21 cellular contexts compared by ENCODE assay signal in genomic region chr15:28271697-28272250, GRCh38. TPM values are rescaled to one million over a fixed set of nuclear protein-coding genes. Genes with fewer than 3 reads are reported as not detected.
DNase-seq lines count a peak whose midpoint lies in the region; ATAC-seq, FAIRE-seq and TF ChIP-seq lines count a peak whose summit lies in the region.
"Had no signal": no experiment of that assay in that cellular context is flagged by ENCODE, and none has a peak within 500 bp of the region (broad histone marks: within the 10 kb centered on the region; RNA-seq: fewer than 3 reads in every experiment).

No MANE protein-coding gene starts in this region.

- peak overlapping the region; percentile 49 for H3K4me2 ChIP-seq in OCI-LY1 (ENCODE audit: low read length)
- H3K4me2 ChIP-seq in parathyroid adenoma (ENCODE audit: low read length), result no peak overlapping the region
- H3K4me2 ChIP-seq: GM23338 had no signal

- H3K9ac ChIP-seq in OCI-LY1 (ENCODE audit: low read length) (peak overlapping the region; percentile 30; the same call in 1 of the 2 replicates), parathyroid adenoma (no peak overlapping the region)

- no peaks in the 10 kb centered on the region for H3K9me2 ChIP-seq in OCI-LY1 (ENCODE audit: low read depth, low read length)

- FAIRE-seq in small intestine (lab: Jason Lieb, UNC), result no peak
- FAIRE-seq: A204.1, GM19239, H54 had no signal

- H3F3A ChIP-seq in OCI-LY1 (ENCODE audit: insufficient read depth, low read length), result peaks cover 6% of the 10 kb centered on the region; the same call in 1 of the 2 replicates

- no peaks in the 10 kb centered on the region for H3K27me3 ChIP-seq in OCI-LY1 (ENCODE audit: insufficient read depth, low read length)
- H3K27me3 ChIP-seq in kidney epithelial cell (ENCODE audit: control insufficient read depth, insufficient read depth, low read length), result no peaks in the 10 kb centered on the region
- no peaks in the 10 kb centered on the region for H3K27me3 ChIP-seq in parathyroid adenoma (ENCODE audit: control insufficient read depth, insufficient read depth, low read length)
- H3K27me3 ChIP-seq in small intestine (ENCODE audit: control insufficient read depth in 2 of 2, insufficient read depth in 2 of 2, low read length in 2 of 2), result no peaks in the 10 kb centered on the region
- no peaks in the 10 kb centered on the region for H3K27me3 ChIP-seq in effector memory CD4-positive, alpha-beta T cell (replicated peaks; ENCODE audit: control insufficient read depth, insufficient read depth, low read length, poor library complexity, severe bottlenecking)
- H3K27me3 ChIP-seq: BE2C had no signal

- H3K4me1 ChIP-seq in OCI-LY1 (ENCODE audit: insufficient read depth, low read length, severe bottlenecking), result peaks cover 55% of the 10 kb centered on the region
- no peaks in the 10 kb centered on the region for H3K4me1 ChIP-seq in parathyroid adenoma
- no peaks in the 10 kb centered on the region for H3K4me1 ChIP-seq in small intestine (ENCODE audit: control insufficient read depth in 2 of 2, insufficient read depth in 1 of 2, low read depth in 1 of 2, low read length in 1 of 2)
- H3K4me1 ChIP-seq in effector memory CD4-positive, alpha-beta T cell (ENCODE audit: control insufficient read depth, insufficient read depth, low read length, poor library complexity, severe bottlenecking), result no peaks in the 10 kb centered on the region
- H3K4me1 ChIP-seq: BE2C, Caco-2 had no signal

- no peak for ATAC-seq in HG03432 (IDR thresholded peaks at IDR 0.05; ENCODE audit: unreplicated experiment)
- no peak for ATAC-seq in stimulated activated naive CD8-positive, alpha-beta T cell treated with anti-CD3 and anti-CD28 coated beads, Interleukin-15, Interleukin-2, amounts not matched to agents 100 U/mL and 50 U/mL, for 24 hours
- ATAC-seq: GM23338 had no signal

- H3K79me2 ChIP-seq in OCI-LY1 (ENCODE audit: insufficient read depth, low read length), result 0 out of 2 replicates have a peak, but pooled peaks cover 5% of the 10 kb centered on the region
- no peaks in the 10 kb centered on the region for H3K79me2 ChIP-seq in parathyroid adenoma

- H3K36me3 ChIP-seq in OCI-LY1 (ENCODE audit: insufficient read depth, low read length), result peaks cover 53% of the 10 kb centered on the region
- H3K36me3 ChIP-seq in kidney epithelial cell (ENCODE audit: control insufficient read depth, insufficient read depth, low read length), result peaks cover 4% of the 10 kb centered on the region
- H3K36me3 ChIP-seq in parathyroid adenoma (ENCODE audit: control insufficient read depth, insufficient read depth, low read length), result no peaks in the 10 kb centered on the region
- H3K36me3 ChIP-seq in small intestine (ENCODE audit: control insufficient read depth in 2 of 2, insufficient read depth in 2 of 2, low read length in 2 of 2), result peaks cover 5 to 9% of the 10 kb centered on the region in 2 donors
- peaks cover 35% of the 10 kb centered on the region for H3K36me3 ChIP-seq in effector memory CD4-positive, alpha-beta T cell (ENCODE audit: control insufficient read depth, insufficient read depth, low read length)

- no peaks in the 10 kb centered on the region for H3K9me3 ChIP-seq in OCI-LY1 (ENCODE audit: low read length)
- H3K9me3 ChIP-seq in parathyroid adenoma (ENCODE audit: control insufficient read depth, low read length), result no peaks in the 10 kb centered on the region
- H3K9me3 ChIP-seq in small intestine (ENCODE audit: control insufficient read depth, low read depth), result no peaks in the 10 kb centered on the region
- H3K9me3 ChIP-seq in effector memory CD4-positive, alpha-beta T cell (ENCODE audit: control insufficient read depth, low read length), result no peaks in the 10 kb centered on the region
- H3K9me3 ChIP-seq: BE2C, Caco-2 had no signal

- H2AFZ ChIP-seq in OCI-LY1 (ENCODE audit: low read length), result no peak overlapping the region
- H2AFZ ChIP-seq in parathyroid adenoma, result no peak overlapping the region
- H2AFZ ChIP-seq: GM23338 had no signal

- WGBS in small intestine, 3 donors, result 95 to 97% (median 95%) methylated on average over 15 of the region's 15 CpGs

- peak; percentile 5 for DNase-seq in kidney epithelial cell (ENCODE audit: low read depth)
- no peak for DNase-seq in small intestine
- DNase-seq in effector memory CD4-positive, alpha-beta T cell, result no peak
- DNase-seq in stimulated activated naive CD8-positive, alpha-beta T cell treated with anti-CD3 and anti-CD28 coated beads, Interleukin-15, Interleukin-2, amounts not matched to agents 100 U/mL and 50 U/mL, for 24 hours, result no peak
- DNase-seq: ACHN; BE2C; C1 segment of cervical spinal cord; Caco-2; CD4-positive, alpha-beta T cell; DMS153; DMS79; GF-D8; HCEC 1CT had no signal

- H3K4me3 ChIP-seq in OCI-LY1 (ENCODE audit: low read depth, low read length, poor library complexity, severe bottlenecking) (peak overlapping the region; percentile 32), kidney epithelial cell (ENCODE audit: low read depth, low read length) (no peak overlapping the region), parathyroid adenoma (ENCODE audit: low read depth, low read length) (peak overlapping the region; percentile 2), small intestine (ENCODE audit: low read depth in 1 of 2, low read length in 2 of 2) (no peak overlapping the region)
- H3K4me3 ChIP-seq in effector memory CD4-positive, alpha-beta T cell (ENCODE audit: insufficient read depth, low read depth, low read length, poor library complexity, severe bottlenecking), result no peak overlapping the region
- H3K4me3 ChIP-seq: GM23338 had no signal

- H3K27ac ChIP-seq in OCI-LY1 (ENCODE audit: low read depth, low read length, poor library complexity, severe bottlenecking) (peak overlapping the region; percentile 92), parathyroid adenoma (peak overlapping the region; percentile 24), small intestine (ENCODE audit: low read depth in 1 of 2, low read length in 1 of 2) (no peak overlapping the region)
- H3K27ac ChIP-seq in effector memory CD4-positive, alpha-beta T cell (ENCODE audit: insufficient read depth, low read length, poor library complexity, severe bottlenecking), result no peak overlapping the region
- H3K27ac ChIP-seq: HL-60 had no signal

- TF ChIP-seq CTCF in OCI-LY1 (IDR thresholded peaks at IDR 0.05; ENCODE audit: low read length) (no peak), kidney epithelial cell (IDR thresholded peaks at IDR 0.05; ENCODE audit: insufficient read depth, low read length, poor library complexity, severe bottlenecking) (no peak), parathyroid adenoma (IDR thresholded peaks at IDR 0.05) (no peak)

- no peaks in the 10 kb centered on the region for H4K20me1 ChIP-seq in OCI-LY1 (ENCODE audit: insufficient read depth, low read length)

RNA-seq across cellular contexts. Expression of gene HERC2, which starts 50.2 kb away (rescaled TPM):
- 53.4 and 59.0 TPM in 2 replicates for total RNA-seq in kidney epithelial cell
- polyA plus RNA-seq in small intestine, result 10 to 100 TPM; 23.2 to 29.6 (median 24.2) TPM

Comparison
In these comparisons a context has a peak if more than half of its experiments do, and no peak if none do; other contexts are left out.
1. H3K27ac ChIP-seq: peak in OCI-LY1 (single experiment) and parathyroid adenoma (single experiment); none in small intestine (0 of 2) and effector memory CD4-positive, alpha-beta T cell (single experiment).
2. H3K4me3 ChIP-seq: peak in OCI-LY1 (single experiment) and parathyroid adenoma (single experiment); none in kidney epithelial cell (single experiment), small intestine (0 of 2) and effector memory CD4-positive, alpha-beta T cell (single experiment).